26 cellular contexts compared by ENCODE assay signal in genomic region chr18:26721876-26722581, GRCh38.
"Had no signal": no experiment of that assay in that cellular context is flagged by ENCODE, and none has a peak within 500 bp of the region (broad histone marks: within the 10 kb centered on the region; RNA-seq: fewer than 3 reads in every experiment).

No MANE protein-coding gene starts in this region.

- H3K4me3 ChIP-seq: smooth muscle cell, stomach, upper lobe of left lung had no signal

- H3K36me3 Mint-ChIP-seq: activated naive CD4-positive, alpha-beta T cell treated with anti-CD3 and anti-CD28 coated beads, Interleukin-2, amount 10 ng/mL, durations not matched to agents 7 days and 5 days; brain; mesothelial cell of epicardium; natural killer cell treated with Interleukin-12 subunit alpha and Interleukin-12 subunit beta and Interleukin-15 and Interleukin-18, amount 100 ng/mL, for 72 hours; stimulated activated effector memory CD8-positive, alpha-beta T cell treated with anti-CD3 and anti-CD28 coated beads, Interleukin-12 subunit alpha, Interleukin-12 subunit beta, amount 100 ng/mL, for 72 hours had no signal

- H3K27me3 ChIP-seq: foreskin keratinocyte, stomach, upper lobe of left lung had no signal

- H3K4me2 ChIP-seq: smooth muscle cell had no signal

- ATAC-seq: activated naive CD8-positive, alpha-beta T cell treated with anti-CD3 and anti-CD28 coated beads, Interleukin-2, amount 50 U/mL, for 24 hours; foreskin keratinocyte; left colon; sciatic nerve; stimulated activated effector memory CD8-positive, alpha-beta T cell treated with anti-CD3 and anti-CD28 coated beads, Interleukin-12 subunit alpha, Interleukin-12 subunit beta, amount 100 ng/mL, for 72 hours had no signal

- DNase-seq: activated CD4-positive, alpha-beta T cell treated with anti-CD3 and anti-CD28 coated beads, Interleukin-2, amount 50 U/mL, for 1 hour; activated CD4-positive, CD25-positive, alpha-beta regulatory T cell treated with anti-CD3 and anti-CD28 coated beads, Interleukin-2, amount 50 U/mL, for 72 hours; activated CD8-positive, alpha-beta memory T cell treated with anti-CD3 and anti-CD28 coated beads, Interleukin-2, amount 50 U/mL, for 4 hours; activated effector memory CD4-positive, alpha-beta T cell treated with Interleukin-2 at 50 U/mL for 16 hours; activated naive CD4-positive, alpha-beta T cell treated with anti-CD3 and anti-CD28 coated beads, Interleukin-2, amount 10 ng/mL, durations not matched to agents 7 days and 5 days; activated naive CD8-positive, alpha-beta T cell treated with anti-CD3 and anti-CD28 coated beads, Interleukin-2, amount 50 U/mL, for 24 hours; activated T-cell treated with anti-CD3 and anti-CD28 coated beads, Interleukin-2, amount 50 U/mL, for 48 hours; anterior cingulate cortex; caudate nucleus; endodermal cell; hippocampal formation; islet precursor cell; left colon; nucleus accumbens; stimulated activated CD4-positive, alpha-beta T cell treated with anti-CD3 and anti-CD28 coated beads, Interleukin-4, amount 100 ng/mL, for 24 hours; stomach; T1000 had no signal

- H3K4me1 Mint-ChIP-seq: activated naive CD4-positive, alpha-beta T cell treated with anti-CD3 and anti-CD28 coated beads, Interleukin-2, amount 10 ng/mL, durations not matched to agents 7 days and 5 days; activated naive CD8-positive, alpha-beta T cell treated with anti-CD3 and anti-CD28 coated beads, Interleukin-2, amount 50 U/mL, for 24 hours; stimulated activated effector memory CD8-positive, alpha-beta T cell treated with anti-CD3 and anti-CD28 coated beads, Interleukin-12 subunit alpha, Interleukin-12 subunit beta, amount 100 ng/mL, for 72 hours had no signal

- H3K9me3 ChIP-seq: stomach, upper lobe of left lung had no signal

- H3K9me3 Mint-ChIP-seq: activated naive CD4-positive, alpha-beta T cell treated with anti-CD3 and anti-CD28 coated beads, Interleukin-2, amount 10 ng/mL, durations not matched to agents 7 days and 5 days; activated naive CD8-positive, alpha-beta T cell treated with anti-CD3 and anti-CD28 coated beads, Interleukin-2, amount 50 U/mL, for 24 hours; endodermal cell; mesothelial cell of epicardium; natural killer cell treated with Interleukin-12 subunit alpha and Interleukin-12 subunit beta and Interleukin-15 and Interleukin-18, amount 100 ng/mL, for 72 hours had no signal

- H3K27ac ChIP-seq: epithelial cell of prostate, foreskin keratinocyte, stomach, upper lobe of left lung had no signal

- H3K36me3 ChIP-seq: stomach, upper lobe of left lung had no signal

- H3K27ac Mint-ChIP-seq: activated naive CD4-positive, alpha-beta T cell treated with anti-CD3 and anti-CD28 coated beads, Interleukin-2, amount 10 ng/mL, durations not matched to agents 7 days and 5 days; activated naive CD8-positive, alpha-beta T cell treated with anti-CD3 and anti-CD28 coated beads, Interleukin-2, amount 50 U/mL, for 24 hours; brain; endodermal cell; mesothelial cell of epicardium; natural killer cell treated with Interleukin-12 subunit alpha and Interleukin-12 subunit beta and Interleukin-15 and Interleukin-18, amount 100 ng/mL, for 72 hours; stimulated activated effector memory CD8-positive, alpha-beta T cell treated with anti-CD3 and anti-CD28 coated beads, Interleukin-12 subunit alpha, Interleukin-12 subunit beta, amount 100 ng/mL, for 72 hours had no signal

- H3K4me1 ChIP-seq: foreskin keratinocyte, stomach, upper lobe of left lung had no signal

- H3K4me3 Mint-ChIP-seq: activated naive CD4-positive, alpha-beta T cell treated with anti-CD3 and anti-CD28 coated beads, Interleukin-2, amount 10 ng/mL, durations not matched to agents 7 days and 5 days; activated naive CD8-positive, alpha-beta T cell treated with anti-CD3 and anti-CD28 coated beads, Interleukin-2, amount 50 U/mL, for 24 hours; brain; endodermal cell; mesothelial cell of epicardium; natural killer cell treated with Interleukin-12 subunit alpha and Interleukin-12 subunit beta and Interleukin-15 and Interleukin-18, amount 100 ng/mL, for 72 hours; stimulated activated effector memory CD8-positive, alpha-beta T cell treated with anti-CD3 and anti-CD28 coated beads, Interleukin-12 subunit alpha, Interleukin-12 subunit beta, amount 100 ng/mL, for 72 hours had no signal

- H3K27me3 Mint-ChIP-seq: activated naive CD4-positive, alpha-beta T cell treated with anti-CD3 and anti-CD28 coated beads, Interleukin-2, amount 10 ng/mL, durations not matched to agents 7 days and 5 days; activated naive CD8-positive, alpha-beta T cell treated with anti-CD3 and anti-CD28 coated beads, Interleukin-2, amount 50 U/mL, for 24 hours; brain had no signal
